8 cellular contexts compared by ENCODE assay signal in the genomic region with DNA sequence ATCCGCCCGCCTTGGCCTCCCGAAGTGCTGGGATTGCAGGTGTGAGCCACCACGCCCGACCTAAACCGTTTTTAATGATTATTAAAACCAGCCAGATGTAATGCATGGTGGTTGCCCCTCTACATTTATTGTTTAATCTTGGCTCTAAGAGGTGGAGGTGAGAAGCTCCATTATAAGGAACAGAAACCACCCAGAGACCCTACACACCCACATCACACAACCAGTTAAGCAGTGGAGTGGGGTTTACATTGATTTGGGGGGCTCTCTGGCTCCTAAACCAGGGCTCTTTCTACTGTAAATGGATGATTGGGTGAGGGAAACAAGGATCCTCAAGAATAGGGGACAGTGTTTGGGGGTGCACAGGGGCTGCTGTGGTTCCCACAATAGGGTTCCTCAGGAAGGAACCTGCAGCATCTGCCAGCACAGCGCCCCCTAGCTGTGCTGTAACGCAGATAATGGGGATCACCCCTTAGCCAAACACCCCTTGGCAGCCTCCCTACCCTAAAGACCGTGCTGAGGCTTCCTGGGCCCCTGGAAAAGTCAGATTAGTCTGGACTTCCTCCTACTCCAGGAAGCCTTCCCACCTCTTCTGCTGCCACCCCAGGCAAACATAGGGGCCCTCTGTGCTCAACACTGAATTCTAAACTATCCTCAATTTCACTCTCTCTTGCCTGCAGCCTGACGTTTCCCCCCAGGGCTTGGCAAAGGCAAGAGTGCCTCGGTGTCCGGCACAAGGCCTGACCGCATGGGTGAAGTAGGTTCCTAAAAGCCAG. TPM values are rescaled to one million over a fixed set of nuclear protein-coding genes. Genes with fewer than 3 reads are reported as not detected.
DNase-seq lines count a peak whose midpoint lies in the region; ATAC-seq and TF ChIP-seq lines count a peak whose summit lies in the region.

No MANE protein-coding gene starts in this region.

- H3K36me3 ChIP-seq in neural cell (ENCODE audit: insufficient read depth, low read length) (no peaks in the 10 kb centered on the region), upper lobe of right lung (peaks cover 36% of the 10 kb centered on the region), aorta (ENCODE audit: control insufficient read depth in 1 of 2, insufficient read depth in 2 of 2, low read length in 1 of 2) (no peaks in the 10 kb centered on the region)

- peak; percentile 14 to 57 (median 40) for DNase-seq in CD4-positive, alpha-beta T cell
- DNase-seq in LHCN-M2 (ENCODE audit: low read depth) = peak; percentile 37
- DNase-seq in activated CD4-positive, alpha-beta memory T cell treated with anti-CD3 and anti-CD28 coated beads, Interleukin-2, amount 10 ng/mL, durations not matched to agents 7 days and 5 days = peak; percentile 69
- DNase-seq in endothelial cell (ENCODE audit: low spot score) = peak; percentile 43
- no peak for DNase-seq in upper lobe of right lung
- no peak for DNase-seq in NCI-H510A treated with DMSO at 0.1 percent for 48 hours (lab: John Stamatoyannopoulos, UW)
- DNase-seq in aorta = no peak

- H2AFZ ChIP-seq in neural cell (ENCODE audit: low read depth, low read length) = no peak overlapping the region

- ATAC-seq in CD4-positive, alpha-beta T cell (ENCODE audit: poor library complexity) = peak; percentile 51
- ATAC-seq in upper lobe of right lung = peak; percentile 8
- ATAC-seq in aorta (ENCODE audit: low FRiP score) = no peak

- CTCF ChIA-PET in CD4-positive, alpha-beta T cell (lab: Charles Lee) = interaction anchor here (0.6 to 1.5 kb wide), 6 partner anchors 10 to 1199 kb away, joined by 3 to 4 read pairs (median 3); no protein-coding TSS in a partner anchor
- CTCF ChIA-PET in activated CD4-positive, alpha-beta memory T cell treated with anti-CD3 and anti-CD28 coated beads, Interleukin-2, amount 10 ng/mL, durations not matched to agents 7 days and 5 days (lab: Charles Lee) = interaction anchor here (0.9 to 2.9 kb wide), 12 partner anchors 8 to 757 kb away, joined by 3 to 13 read pairs (median 3); no protein-coding TSS in a partner anchor

- peaks cover 10% of the 10 kb centered on the region for H3K79me2 ChIP-seq in neural cell (replicated peaks; ENCODE audit: insufficient read depth, low read length)

- H3K9me3 Mint-ChIP-seq in CD4-positive, alpha-beta T cell = no peaks in the 10 kb centered on the region
- H3K9me3 Mint-ChIP-seq in activated CD4-positive, alpha-beta memory T cell treated with anti-CD3 and anti-CD28 coated beads, Interleukin-2, amount 10 ng/mL, durations not matched to agents 7 days and 5 days = no peaks in the 10 kb centered on the region
- H3K9me3 Mint-ChIP-seq in endothelial cell (ENCODE audit: unreplicated experiment) = no peaks in the 10 kb centered on the region

- H3K9me2 ChIP-seq in neural cell (ENCODE audit: insufficient read depth, low read length) = no peaks in the 10 kb centered on the region

- no peak overlapping the region for H3K4me3 ChIP-seq in neural cell (ENCODE audit: low read length)
- no peak overlapping the region for H3K4me3 ChIP-seq in upper lobe of right lung
- no peak overlapping the region for H3K4me3 ChIP-seq in aorta (ENCODE audit: low read length in 2 of 2)

- intact Hi-C loops in CD4-positive, alpha-beta T cell (cut with DNase I, micrococcal nuclease) = no loop called here
- intact Hi-C loops in upper lobe of right lung (cut with DNase I) (no loop called here), aorta (cut with DNase I) (no loop called here)

- no peak for TF ChIP-seq RAD21 in neural cell (conservative IDR thresholded peaks at IDR 0.05)

- H3K27ac Mint-ChIP-seq in CD4-positive, alpha-beta T cell = no peak overlapping the region
- no peak overlapping the region for H3K27ac Mint-ChIP-seq in activated CD4-positive, alpha-beta memory T cell treated with anti-CD3 and anti-CD28 coated beads, Interleukin-2, amount 10 ng/mL, durations not matched to agents 7 days and 5 days
- no peak overlapping the region for H3K27ac Mint-ChIP-seq in endothelial cell (ENCODE audit: unreplicated experiment)

- no peak overlapping the region for H3K9ac ChIP-seq in neural cell (ENCODE audit: low read length)

- H3K4me2 ChIP-seq in neural cell (ENCODE audit: low read length) = no peak overlapping the region

- H3K4me1 Mint-ChIP-seq in CD4-positive, alpha-beta T cell (ENCODE audit: low read depth) = peaks cover 11% of the 10 kb centered on the region
- H3K4me1 Mint-ChIP-seq in activated CD4-positive, alpha-beta memory T cell treated with anti-CD3 and anti-CD28 coated beads, Interleukin-2, amount 10 ng/mL, durations not matched to agents 7 days and 5 days = peaks cover 22% of the 10 kb centered on the region
- peaks cover 12% of the 10 kb centered on the region for H3K4me1 Mint-ChIP-seq in endothelial cell (ENCODE audit: unreplicated experiment)

- H3K27me3 Mint-ChIP-seq in CD4-positive, alpha-beta T cell = peaks cover 13% of the 10 kb centered on the region
- no peaks in the 10 kb centered on the region for H3K27me3 Mint-ChIP-seq in activated CD4-positive, alpha-beta memory T cell treated with anti-CD3 and anti-CD28 coated beads, Interleukin-2, amount 10 ng/mL, durations not matched to agents 7 days and 5 days
- peaks cover 2% of the 10 kb centered on the region for H3K27me3 Mint-ChIP-seq in endothelial cell (ENCODE audit: unreplicated experiment)

- no peak for TF ChIP-seq EP300 in neural cell (conservative IDR thresholded peaks at IDR 0.05; ENCODE audit: poor library complexity, severe bottlenecking)

- POLR2A ChIA-PET in CD4-positive, alpha-beta T cell (lab: Charles Lee) = no interaction called here
- POLR2A ChIA-PET in activated CD4-positive, alpha-beta memory T cell treated with anti-CD3 and anti-CD28 coated beads, Interleukin-2, amount 10 ng/mL, durations not matched to agents 7 days and 5 days (lab: Charles Lee) = interaction anchor here (1.1 kb wide), 1 partner anchor 100 kb away, joined by 3 read pairs; no protein-coding TSS in a partner anchor

- peak overlapping the region; percentile 89 for H3K4me3 Mint-ChIP-seq in CD4-positive, alpha-beta T cell
- peak overlapping the region; percentile 46 for H3K4me3 Mint-ChIP-seq in activated CD4-positive, alpha-beta memory T cell treated with anti-CD3 and anti-CD28 coated beads, Interleukin-2, amount 10 ng/mL, durations not matched to agents 7 days and 5 days
- H3K4me3 Mint-ChIP-seq in endothelial cell (ENCODE audit: unreplicated experiment) = peak overlapping the region; percentile 49

- peaks cover 50% of the 10 kb centered on the region for H3K4me1 ChIP-seq in upper lobe of right lung
- peaks cover 0 to 3% of the 10 kb centered on the region in 2 donors for H3K4me1 ChIP-seq in aorta (ENCODE audit: control insufficient read depth in 1 of 2, insufficient read depth in 2 of 2, low read length in 2 of 2)

- no peaks in the 10 kb centered on the region for H3K36me3 Mint-ChIP-seq in CD4-positive, alpha-beta T cell (ENCODE audit: low read depth)
- peaks cover 5% of the 10 kb centered on the region for H3K36me3 Mint-ChIP-seq in activated CD4-positive, alpha-beta memory T cell treated with anti-CD3 and anti-CD28 coated beads, Interleukin-2, amount 10 ng/mL, durations not matched to agents 7 days and 5 days (ENCODE audit: low read depth)
- peaks cover 11% of the 10 kb centered on the region for H3K36me3 Mint-ChIP-seq in endothelial cell (ENCODE audit: low read depth, unreplicated experiment)

- peak; percentile 79 for TF ChIP-seq CTCF in CD4-positive, alpha-beta T cell (IDR thresholded peaks at IDR 0.05)
- TF ChIP-seq CTCF in endothelial cell (IDR thresholded peaks at IDR 0.05; ENCODE audit: unreplicated experiment) (peak; percentile 77), neural cell (IDR thresholded peaks at IDR 0.05; ENCODE audit: poor library complexity, severe bottlenecking) (peak; percentile 53), upper lobe of right lung (IDR thresholded peaks at IDR 0.05) (peak; percentile 71)

- WGBS in aorta, 2 donors = 66 to 67% methylated on average over 13 of the region's 13 CpGs

- H3K9me3 ChIP-seq in CD4-positive, alpha-beta T cell (ENCODE audit: control insufficient read depth, low read length) = no peaks in the 10 kb centered on the region
- no peaks in the 10 kb centered on the region for H3K9me3 ChIP-seq in neural cell (ENCODE audit: low read length)
- no peaks in the 10 kb centered on the region for H3K9me3 ChIP-seq in upper lobe of right lung
- H3K9me3 ChIP-seq in aorta (ENCODE audit: control insufficient read depth, low read length) = no peaks in the 10 kb centered on the region

- H3K27me3 ChIP-seq in CD4-positive, alpha-beta T cell (ENCODE audit: control insufficient read depth, insufficient read depth, low read length) = peaks cover 4% of the 10 kb centered on the region
- H3K27me3 ChIP-seq in neural cell (ENCODE audit: insufficient read depth, low read depth, low read length) (no peaks in the 10 kb centered on the region), upper lobe of right lung (no peaks in the 10 kb centered on the region), aorta (ENCODE audit: control insufficient read depth in 1 of 2, insufficient read depth in 2 of 2, low read length in 1 of 2) (no peaks in the 10 kb centered on the region)

- no peaks in the 10 kb centered on the region for H3F3A ChIP-seq in neural cell (ENCODE audit: insufficient read depth, low read length, poor library complexity, severe bottlenecking)

- no peak overlapping the region for H3K27ac ChIP-seq in CD4-positive, alpha-beta T cell (ENCODE audit: low read depth, low read length)
- no peak overlapping the region for H3K27ac ChIP-seq in neural cell (ENCODE audit: low read length)
- peak overlapping the region; percentile 32 for H3K27ac ChIP-seq in upper lobe of right lung
- no peak overlapping the region for H3K27ac ChIP-seq in aorta (ENCODE audit: low read depth in 1 of 2, low read length in 2 of 2)

- H4K20me1 ChIP-seq in neural cell (ENCODE audit: insufficient read depth) = no peaks in the 10 kb centered on the region

RNA-seq across cellular contexts. Expression of a gene that starts 2.4 kb away (rescaled TPM):
- total RNA-seq in CD4-positive, alpha-beta T cell = 1 to 10 TPM; 1.7 to 1.8 TPM
- total RNA-seq in LHCN-M2 (2014; rRNA removed) (46.4 and 61.3 TPM in 2 replicates), endothelial cell (ENCODE audit: unreplicated experiment) (78.7 TPM), upper lobe of right lung (71.4 TPM), aorta (10 to 100 TPM; 30.8 to 38.6 TPM)
- polyA plus RNA-seq in LHCN-M2 (2012) = 28.6 TPM
- 10 to 100 TPM; 29.6 to 32.7 TPM for total RNA-seq in activated CD4-positive, alpha-beta memory T cell treated with anti-CD3 and anti-CD28 coated beads, Interleukin-2, amount 10 ng/mL, durations not matched to agents 7 days and 5 days
- polyA plus RNA-seq in neural cell (54.5 and 56.0 TPM in 2 replicates), aorta (100 to 1,000 TPM in 1 of 2 donors, 10 to 100 TPM in 1; 55.1 to 102 TPM)
- 21.4 and 30.2 TPM in 2 replicates for polyA minus RNA-seq in neural cell

RNA-seq across cellular contexts. Expression of a gene that starts 2.6 kb away (rescaled TPM):
- total RNA-seq in CD4-positive, alpha-beta T cell = not detected
- 17.6 and 18.4 TPM in 2 replicates for total RNA-seq in LHCN-M2 (2014; rRNA removed)
- polyA plus RNA-seq in LHCN-M2 (2012) = 16.0 TPM
- total RNA-seq in activated CD4-positive, alpha-beta memory T cell treated with anti-CD3 and anti-CD28 coated beads, Interleukin-2, amount 10 ng/mL, durations not matched to agents 7 days and 5 days = 1 to 10 TPM; 7.2 to 8.3 TPM
- total RNA-seq in endothelial cell (ENCODE audit: unreplicated experiment) = 39.0 TPM
- 5.4 and 5.8 TPM in 2 replicates for polyA plus RNA-seq in neural cell
- polyA minus RNA-seq in neural cell = 3.4 and 3.9 TPM in 2 replicates
- total RNA-seq in upper lobe of right lung = 48.1 TPM
- total RNA-seq in aorta = 1 to 10 TPM; 9.7 to 10.0 TPM
- polyA plus RNA-seq in aorta = 10 to 100 TPM; 26.8 to 61.7 TPM

RNA-seq across cellular contexts. Expression of a gene that starts 29.6 kb away (rescaled TPM):
- 10 to 100 TPM; 17.3 to 17.9 TPM for total RNA-seq in CD4-positive, alpha-beta T cell
- total RNA-seq in LHCN-M2 (2014; rRNA removed) (34.0 and 35.1 TPM in 2 replicates), endothelial cell (ENCODE audit: unreplicated experiment) (46.9 TPM), upper lobe of right lung (19.2 TPM), aorta (10 to 100 TPM; 21.0 to 27.5 TPM)
- polyA plus RNA-seq in LHCN-M2 (2012) = 33.1 TPM
- 10 to 100 TPM; 34.5 to 36.3 TPM for total RNA-seq in activated CD4-positive, alpha-beta memory T cell treated with anti-CD3 and anti-CD28 coated beads, Interleukin-2, amount 10 ng/mL, durations not matched to agents 7 days and 5 days
- polyA plus RNA-seq in neural cell (96.3 and 111 TPM in 2 replicates), aorta (10 to 100 TPM; 15.2 to 20.5 TPM)
- polyA minus RNA-seq in neural cell = 51.9 and 60.4 TPM in 2 replicates

Comparison
In these comparisons a context has a peak if more than half of its experiments do, and no peak if none do; other contexts are left out.
1. DNase-seq: peak in CD4-positive, alpha-beta T cell (10 of 10), LHCN-M2 (single experiment), activated CD4-positive, alpha-beta memory T cell treated with anti-CD3 and anti-CD28 coated beads, Interleukin-2, amount 10 ng/mL, durations not matched to agents 7 days and 5 days (single experiment) and endothelial cell (single experiment); none in upper lobe of right lung (single experiment), NCI-H510A treated with DMSO at 0.1 percent for 48 hours (single experiment) and aorta (0 of 2).
2. RNA of a gene that starts 2.4 kb away (total RNA-seq): 78.7 TPM in endothelial cell (single experiment), 71.4 TPM in upper lobe of right lung (single experiment), 46.4 to 61.3 TPM in LHCN-M2, 30.8 to 38.6 TPM in aorta and 29.6 to 32.7 TPM in activated CD4-positive, alpha-beta memory T cell treated with anti-CD3 and anti-CD28 coated beads, Interleukin-2, amount 10 ng/mL, durations not matched to agents 7 days and 5 days; 1.7 to 1.8 TPM in CD4-positive, alpha-beta T cell; every median in the first group is over 10 times any median in the second.
3. RNA of a gene that starts 2.6 kb away (total RNA-seq): 48.1 TPM in upper lobe of right lung (single experiment), 39.0 TPM in endothelial cell (single experiment), 17.6 to 18.4 TPM in LHCN-M2, 9.7 to 10.0 TPM in aorta and 7.2 to 8.3 TPM in activated CD4-positive, alpha-beta memory T cell treated with anti-CD3 and anti-CD28 coated beads, Interleukin-2, amount 10 ng/mL, durations not matched to agents 7 days and 5 days; not detected in CD4-positive, alpha-beta T cell; every median in the first group is over 4 times any median in the second.
4. Peak in every context shown above with its lines, with median percentiles within 50 percentile points of each other: H3K4me3 Mint-ChIP-seq and CTCF ChIP-seq.